Comparison of ENCODE assay signal across 18 cellular contexts in the genomic region with DNA sequence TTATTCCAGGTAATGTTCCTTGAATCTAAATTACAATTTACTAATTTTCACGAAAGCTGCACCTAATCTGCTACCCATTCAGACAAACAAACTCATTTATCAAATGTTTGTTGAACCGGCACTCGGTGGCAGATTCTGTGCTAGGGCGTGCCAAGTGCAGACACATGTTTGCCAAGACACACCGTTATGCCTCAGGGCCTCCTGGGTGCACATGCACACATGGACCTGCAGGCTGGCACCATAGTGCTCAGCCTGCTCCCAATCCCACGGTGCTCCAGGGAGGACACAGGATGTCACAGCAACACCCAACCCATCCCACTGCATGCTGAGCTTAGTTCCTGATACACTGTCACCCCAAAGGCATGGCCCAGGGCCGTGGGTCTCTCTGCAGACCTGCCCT. TPM values are rescaled to one million over a fixed set of nuclear protein-coding genes. Genes with fewer than 3 reads are reported as not detected.
DNase-seq lines count a peak whose midpoint lies in the region; ATAC-seq and TF ChIP-seq lines count a peak whose summit lies in the region.
"Had no signal": no experiment of that assay in that cellular context is flagged by ENCODE, and none has a peak within 500 bp of the region (broad histone marks: within the 10 kb centered on the region; RNA-seq: fewer than 3 reads in every experiment).

No MANE protein-coding gene starts in this region.

- CTCF ChIA-PET in HEK293 (lab: Yijun Ruan, JAX): interaction anchor here (0.6 to 1.2 kb wide), 3 partner anchors 29 to 78 kb away, joined by 3 to 6 read pairs (median 4); no protein-coding TSS in a partner anchor

- H3K4me3 ChIP-seq in HEK293 (ENCODE audit: low read depth, low read length) (no peak overlapping the region), mucosa of descending colon (no peak overlapping the region)
- H3K4me3 ChIP-seq: GM23338 had no signal

- H3K9me3 ChIP-seq in HEK293 (ENCODE audit: control insufficient read depth, insufficient read depth, low read depth, low read length) (peaks cover 2% of the 10 kb centered on the region; the same call in 1 of the 2 replicates), T-helper 17 cell (ENCODE audit: control insufficient read depth, low read length, poor library complexity, severe bottlenecking) (no peaks in the 10 kb centered on the region), mucosa of descending colon (no peaks in the 10 kb centered on the region)

- no peaks in the 10 kb centered on the region for H3K36me3 Mint-ChIP-seq in T-helper 17 cell (ENCODE audit: low read depth)
- H3K36me3 Mint-ChIP-seq: CD4-positive, CD25-positive, alpha-beta regulatory T cell had no signal

- peaks cover 14% of the 10 kb centered on the region for H3K4me1 Mint-ChIP-seq in T-helper 17 cell

- peak overlapping the region; percentile 56 for H3K27ac Mint-ChIP-seq in T-helper 17 cell
- H3K27ac Mint-ChIP-seq: B cell, GM23338 had no signal

- no peak for ATAC-seq in T-helper 17 cell
- peak; percentile 28 for ATAC-seq in mucosa of descending colon
- ATAC-seq in GM21423 (IDR thresholded peaks at IDR 0.05; ENCODE audit: unreplicated experiment): no peak
- ATAC-seq in HG02870 (IDR thresholded peaks at IDR 0.05; ENCODE audit: unreplicated experiment): no peak
- ATAC-seq: GM23338, HCT116, Panc1 had no signal

- H3K27me3 Mint-ChIP-seq in T-helper 17 cell: peaks cover 16% of the 10 kb centered on the region

- intact Hi-C loops in mucosa of descending colon (cut with DNase I, micrococcal nuclease): no loop called here

- TF ChIP-seq CTCF in HEK293 (tag by site-specific recombination; IDR thresholded peaks at IDR 0.05) (no peak), mucosa of descending colon (IDR thresholded peaks at IDR 0.05) (no peak)

- no peaks in the 10 kb centered on the region; the same call in 1 of the 2 replicates for H3K4me1 ChIP-seq in HEK293 (ENCODE audit: control insufficient read depth, insufficient read depth, low read length)
- peaks cover 3% of the 10 kb centered on the region for H3K4me1 ChIP-seq in mucosa of descending colon (ENCODE audit: low read depth)

- in situ Hi-C loops in ACHN (cut with HindIII; ENCODE audit: low pct_ligation_motif_present, low pct_unique_long_range_greater_than_20kb, low sequenced_read_pairs): no loop called here

- POLR2A ChIA-PET in HEK293 (lab: Yijun Ruan, JAX): no interaction called here

- H3K36me3 ChIP-seq in HEK293 (ENCODE audit: control insufficient read depth in 2 of 2, insufficient read depth in 1 of 2, low read length in 2 of 2): 0 out of 3 replicates have a peak, but pooled peaks cover 0 to 4% of the 10 kb centered on the region in 2 experiments
- H3K36me3 ChIP-seq in mucosa of descending colon (ENCODE audit: low read depth): no peaks in the 10 kb centered on the region

- H3K27ac ChIP-seq in HEK293 (ENCODE audit: extremely low read depth, low read depth, low read length): no peak overlapping the region

- peak; percentile 49 for DNase-seq in NCI-H2029 (lab: John Stamatoyannopoulos, UW)
- DNase-seq in T-helper 17 cell: no peak
- no peak for DNase-seq in mucosa of descending colon
- DNase-seq in ACHN: no peak
- no peak for DNase-seq in EL
- DNase-seq: CD4-positive, CD25-positive, alpha-beta regulatory T cell; DMS 273 treated with DMSO at 0.1 percent for 48 hours; GDM1; KG1; NCI-H2171; NCI-H510A treated with DMSO at 0.1 percent for 48 hours had no signal

- peak overlapping the region; percentile 49 for H3K4me3 Mint-ChIP-seq in T-helper 17 cell
- H3K4me3 Mint-ChIP-seq: B cell, GM23338 had no signal

TF ChIP-seq in HEK293, 187 proteins besides CTCF, POLR2A, EP300 and RAD21:
- no peak for TF ChIP-seq ZSCAN30 (tag by site-specific recombination; IDR thresholded peaks at IDR 0.05)
- peak; percentile 45; the same call in 1 of the 2 replicates for TF ChIP-seq ZSCAN4 (tag by site-specific recombination; IDR thresholded peaks at IDR 0.05)
- TF ChIP-seq, protein P1, sequence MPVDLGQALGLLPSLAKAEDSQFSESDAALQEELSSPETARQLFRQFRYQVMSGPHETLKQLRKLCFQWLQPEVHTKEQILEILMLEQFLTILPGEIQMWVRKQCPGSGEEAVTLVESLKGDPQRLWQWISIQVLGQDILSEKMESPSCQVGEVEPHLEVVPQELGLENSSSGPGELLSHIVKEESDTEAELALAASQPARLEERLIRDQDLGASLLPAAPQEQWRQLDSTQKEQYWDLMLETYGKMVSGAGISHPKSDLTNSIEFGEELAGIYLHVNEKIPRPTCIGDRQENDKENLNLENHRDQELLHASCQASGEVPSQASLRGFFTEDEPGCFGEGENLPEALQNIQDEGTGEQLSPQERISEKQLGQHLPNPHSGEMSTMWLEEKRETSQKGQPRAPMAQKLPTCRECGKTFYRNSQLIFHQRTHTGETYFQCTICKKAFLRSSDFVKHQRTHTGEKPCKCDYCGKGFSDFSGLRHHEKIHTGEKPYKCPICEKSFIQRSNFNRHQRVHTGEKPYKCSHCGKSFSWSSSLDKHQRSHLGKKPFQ (tag by site-specific recombination; IDR thresholded peaks at IDR 0.05): no peak

RNA-seq across cellular contexts. Expression of gene SCGB2B2, which starts 7.7 kb away (rescaled TPM):
- total RNA-seq in T-helper 17 cell (under 1 TPM in 1 of 2 donors, not detected in 1; 0.82 TPM), mucosa of descending colon (1 to 10 TPM in 2 of 3 donors, under 1 TPM in 1; 0.24 to 1.3 (median 1.1) TPM)

RNA-seq across cellular contexts. Expression of gene ZNF302, which starts 8.2 kb away (rescaled TPM):
- total RNA-seq in T-helper 17 cell (10 to 100 TPM in 1 of 2 donors, 1 to 10 TPM in 1; 9.0 to 11.5 TPM), mucosa of descending colon (10 to 100 TPM; 16.5 to 33.8 (median 20.0) TPM)
